Comparison of ENCODE assay signal across 33 cellular contexts in genomic region chr3:151002582-151002981, GRCh38. TPM values are rescaled to one million over a fixed set of nuclear protein-coding genes. Genes with fewer than 3 reads are reported as not detected.
"Had no signal": no experiment of that assay in that cellular context is flagged by ENCODE, and none has a peak within 500 bp of the region (broad histone marks: within the 10 kb centered on the region; RNA-seq: fewer than 3 reads in every experiment).

No MANE protein-coding gene starts in this region.

- H3K4me1 ChIP-seq: ascending aorta had no signal

- H3K9me3 ChIP-seq: ascending aorta had no signal

- H3K36me3 ChIP-seq: ascending aorta, cardiac muscle cell had no signal

- H3K27ac ChIP-seq: ascending aorta, cardiac muscle cell, VCaP had no signal

- DNase-seq: activated B cell treated with CpG ODN at 0.5 μM for 24 hours; activated CD4-positive, alpha-beta memory T cell treated with anti-CD3 and anti-CD28 coated beads for 36 hours; activated CD4-positive, alpha-beta T cell treated with anti-CD3 and anti-CD28 coated beads for 4 hours; activated CD4-positive, alpha-beta T cell treated with anti-CD3 and anti-CD28 coated beads, Interleukin-2, amount 10 ng/mL, durations not matched to agents 24 days and 14 days; activated CD4-positive, alpha-beta T cell treated with anti-CD3 and anti-CD28 coated beads, Interleukin-2, amount 50 U/mL, for 1 hour; activated CD4-positive, alpha-beta T cell treated with anti-CD3 and anti-CD28 coated beads, Interleukin-2, amount 50 U/mL, for 4 hours; activated CD4-positive, CD25-positive, alpha-beta regulatory T cell treated with anti-CD3 and anti-CD28 coated beads, Interleukin-2, amount 50 U/mL, for 72 hours; activated CD8-positive, alpha-beta memory T cell treated with anti-CD3 and anti-CD28 coated beads, Interleukin-2, amount 50 U/mL, for 4 hours; activated CD8-positive, alpha-beta T cell treated with anti-CD3 and anti-CD28 coated beads for 36 hours; activated effector memory CD4-positive, alpha-beta T cell treated with Interleukin-2 at 50 U/mL for 16 hours; activated gamma-delta T cell; activated naive CD4-positive, alpha-beta T cell treated with anti-CD3 and anti-CD28 coated beads, Interleukin-2, amount 10 ng/mL, durations not matched to agents 7 days and 5 days; activated naive CD4-positive, alpha-beta T cell treated with Interleukin-2 at 50 U/mL for 16 hours; activated naive CD8-positive, alpha-beta T cell treated with anti-CD3 and anti-CD28 coated beads, Interleukin-2, amount 10 ng/mL, durations not matched to agents 7 days and 5 days; activated naive CD8-positive, alpha-beta T cell treated with anti-CD3 and anti-CD28 coated beads, Interleukin-2, amount 50 U/mL, for 24 hours; activated T-cell treated with anti-CD3 and anti-CD28 coated beads for 4 hours; activated T-cell treated with anti-CD3 and anti-CD28 coated beads, Interleukin-2, amount 50 U/mL, for 1 hour; activated T-cell treated with anti-CD3 and anti-CD28 coated beads, Interleukin-2, amount 50 U/mL, for 4 hours; activated T-cell treated with anti-CD3 and anti-CD28 coated beads, Interleukin-2, amount 50 U/mL, for 72 hours; amygdala; anterior cingulate cortex; caudate nucleus; cerebellar nuclear complex; T-helper 1 cell; T-helper 2 cell; T-helper 9 cell had no signal

- H3K27me3 ChIP-seq: ascending aorta, cardiac muscle cell had no signal

- H3K4me3 ChIP-seq: ascending aorta, cardiac muscle cell had no signal

- ATAC-seq: activated CD8-positive, alpha-beta T cell treated with anti-CD3 and anti-CD28 coated beads for 36 hours; activated naive CD8-positive, alpha-beta T cell treated with anti-CD3 and anti-CD28 coated beads, Interleukin-2, amount 50 U/mL, for 24 hours; activated T-cell treated with anti-CD3 and anti-CD28 coated beads, Interleukin-2, amount 50 U/mL, for 4 hours; activated T-cell treated with anti-CD3 and anti-CD28 coated beads, Interleukin-2, amount 50 U/mL, for 72 hours had no signal

RNA-seq across cellular contexts. Expression of gene CLRN1, which starts 30.1 kb away (rescaled TPM):
- total RNA-seq: activated B cell treated with CpG ODN at 0.5 μM for 24 hours; activated CD4-positive, alpha-beta memory T cell treated with anti-CD3 and anti-CD28 coated beads for 36 hours; activated CD4-positive, alpha-beta T cell treated with anti-CD3 and anti-CD28 coated beads, Interleukin-2, amount 10 ng/mL, durations not matched to agents 24 days and 14 days; activated CD8-positive, alpha-beta memory T cell treated with anti-CD3 and anti-CD28 coated beads for 36 hours; activated CD8-positive, alpha-beta T cell treated with anti-CD3 and anti-CD28 coated beads for 36 hours; activated naive CD8-positive, alpha-beta T cell treated with anti-CD3 and anti-CD28 coated beads, Interleukin-2, amount 10 ng/mL, durations not matched to agents 7 days and 5 days; activated T-cell treated with anti-CD3 and anti-CD28 coated beads, Interleukin-2, amount 50 U/mL, for 4 hours; activated T-cell treated with anti-CD3 and anti-CD28 coated beads, Interleukin-2, amount 50 U/mL, for 72 hours; activated T-helper 2 cell treated with anti-CD3 and anti-CD28 coated beads, Interferon-gamma antibody, Interleukin-2, Interleukin-4, amounts not matched to agents 10 μg/mL and 5 μg/mL and 100 μg/mL, durations not matched to agents 14 hours and 24 hours and 36 hours; ascending aorta; bronchial epithelial cell; cardiac muscle cell had no signal
- polyA plus RNA-seq: adipose tissue, cardiac muscle cell had no signal
